ENCODE assay signal across 8 cellular contexts in genomic region chr2:53751728-53752127, GRCh38. TPM values are rescaled to one million over a fixed set of nuclear protein-coding genes. Genes with fewer than 3 reads are reported as not detected.
A peak's percentile ranks its signal among the peaks of the same experiment; 100 is the strongest.
DNase-seq lines count a peak whose midpoint lies in the region; ATAC-seq, FAIRE-seq and TF ChIP-seq lines count a peak whose summit lies in the region.

No MANE protein-coding gene starts in this region.

- POLR2A ChIA-PET in Caco-2 (lab: Charles Lee): no interaction called here

- no peaks in the 10 kb centered on the region for H3K27me3 Mint-ChIP-seq in Caco-2 (ENCODE audit: insufficient read depth, unreplicated experiment)

- no peak overlapping the region for H3K27ac Mint-ChIP-seq in Caco-2 (ENCODE audit: unreplicated experiment)

- TF ChIP-seq CTCF in foreskin keratinocyte (conservative IDR thresholded peaks at IDR 0.05) (no peak), Caco-2 (IDR thresholded peaks at IDR 0.05; ENCODE audit: insufficient read depth in 1 of 2, low read depth in 1 of 2, low read length in 1 of 2, severe bottlenecking in 1 of 2, unreplicated experiment in 1 of 2) (no peak)

- peaks cover 2% of the 10 kb centered on the region for H3K36me3 Mint-ChIP-seq in Caco-2 (ENCODE audit: insufficient read depth, unreplicated experiment)

- H3K9me3 ChIP-seq in Caco-2: no peaks in the 10 kb centered on the region

- H3K4me1 ChIP-seq in foreskin keratinocyte (peaks cover 25% of the 10 kb centered on the region), Caco-2 (no peaks in the 10 kb centered on the region)

- H3K27me3 ChIP-seq in foreskin keratinocyte (no peaks in the 10 kb centered on the region), Caco-2 (replicated peaks; ENCODE audit: control insufficient read depth, insufficient read depth, low read length) (no peaks in the 10 kb centered on the region)

- BruUV-seq in Caco-2 (replicated peaks; lab: Mats Ljungman, UMichigan): no TSS peak

- ATAC-seq in GM18868 (IDR thresholded peaks at IDR 0.05; ENCODE audit: unreplicated experiment) (peak; percentile 99), HG03571 (IDR thresholded peaks at IDR 0.05; ENCODE audit: unreplicated experiment) (peak; percentile 85), foreskin keratinocyte (peak; percentile 97)

- H3K4me3 ChIP-seq in Caco-2 (ENCODE audit: low read depth, low read length): no peak overlapping the region

- intact Hi-C loops in Caco-2 (cut with micrococcal nuclease; ENCODE audit: unreplicated experiment): no loop called here

- no peak overlapping the region for H3K4me3 Mint-ChIP-seq in Caco-2 (ENCODE audit: unreplicated experiment)

- no peaks in the 10 kb centered on the region for H3K9me3 Mint-ChIP-seq in Caco-2 (ENCODE audit: unreplicated experiment)

- DNase-seq in H54 (ENCODE audit: insufficient read length, low spot score): peak; percentile 9
- DNase-seq in foreskin keratinocyte: peak; percentile 54 to 75
- DNase-seq in NAMALWA (ENCODE audit: low spot score): no peak
- no peak for DNase-seq in hepatic stellate cell (ENCODE audit: low spot score)
- no peak for DNase-seq in NCI-H187 (lab: John Stamatoyannopoulos, UW)
- no peak for DNase-seq in Caco-2

- peak; percentile 92 for FAIRE-seq in H54 (lab: Jason Lieb, UNC)

- H3K27ac ChIP-seq in foreskin keratinocyte: no peak overlapping the region

- TF ChIP-seq POLR2A in H54 (IDR thresholded peaks at IDR 0.05; ENCODE audit: low read depth, low read length): no peak

- H3K4me1 Mint-ChIP-seq in Caco-2 (ENCODE audit: low read depth, unreplicated experiment): no peaks in the 10 kb centered on the region

- no peaks in the 10 kb centered on the region for H3K36me3 ChIP-seq in Caco-2 (ENCODE audit: control insufficient read depth, insufficient read depth, low read length)

- CTCF ChIA-PET in Caco-2 (lab: Charles Lee): no interaction called here

RNA-seq across cellular contexts. Expression of gene CHAC2, which starts 15.9 kb away (rescaled TPM):
- 14.3 TPM in 2 replicates for total RNA-seq in foreskin keratinocyte
- polyA plus RNA-seq in foreskin keratinocyte: 11.1 and 13.8 TPM in 2 replicates
- 3.9 and 4.6 TPM in 2 replicates for total RNA-seq in Caco-2 (2022)

RNA-seq across cellular contexts. Expression of gene ASB3, which starts 35.0 kb away (rescaled TPM):
- total RNA-seq in foreskin keratinocyte: 12.0 and 13.8 TPM in 2 replicates
- 6.8 and 7.5 TPM in 2 replicates for polyA plus RNA-seq in foreskin keratinocyte
- 12.9 and 13.9 TPM in 2 replicates for total RNA-seq in Caco-2 (2022)

RNA-seq across cellular contexts. Expression of gene ERLEC1, which starts 35.1 kb away (rescaled TPM):
- total RNA-seq in foreskin keratinocyte (34.0 and 35.4 TPM in 2 replicates), Caco-2 (2022) (39.7 and 40.4 TPM in 2 replicates)
- polyA plus RNA-seq in foreskin keratinocyte: 20.7 and 22.1 TPM in 2 replicates

Comparison
In these comparisons a context has a peak if more than half of its experiments do, and no peak if none do; other contexts are left out.
1. DNase-seq: peak in H54 (single experiment) and foreskin keratinocyte (2 of 2); none in NAMALWA (single experiment), hepatic stellate cell (single experiment), NCI-H187 (0 of 2) and Caco-2 (0 of 2).
2. Peak in every context shown above with its lines, with median percentiles within 50 percentile points of each other: ATAC-seq.